ENCODE assay signal across 8 cellular contexts in the genomic region with DNA sequence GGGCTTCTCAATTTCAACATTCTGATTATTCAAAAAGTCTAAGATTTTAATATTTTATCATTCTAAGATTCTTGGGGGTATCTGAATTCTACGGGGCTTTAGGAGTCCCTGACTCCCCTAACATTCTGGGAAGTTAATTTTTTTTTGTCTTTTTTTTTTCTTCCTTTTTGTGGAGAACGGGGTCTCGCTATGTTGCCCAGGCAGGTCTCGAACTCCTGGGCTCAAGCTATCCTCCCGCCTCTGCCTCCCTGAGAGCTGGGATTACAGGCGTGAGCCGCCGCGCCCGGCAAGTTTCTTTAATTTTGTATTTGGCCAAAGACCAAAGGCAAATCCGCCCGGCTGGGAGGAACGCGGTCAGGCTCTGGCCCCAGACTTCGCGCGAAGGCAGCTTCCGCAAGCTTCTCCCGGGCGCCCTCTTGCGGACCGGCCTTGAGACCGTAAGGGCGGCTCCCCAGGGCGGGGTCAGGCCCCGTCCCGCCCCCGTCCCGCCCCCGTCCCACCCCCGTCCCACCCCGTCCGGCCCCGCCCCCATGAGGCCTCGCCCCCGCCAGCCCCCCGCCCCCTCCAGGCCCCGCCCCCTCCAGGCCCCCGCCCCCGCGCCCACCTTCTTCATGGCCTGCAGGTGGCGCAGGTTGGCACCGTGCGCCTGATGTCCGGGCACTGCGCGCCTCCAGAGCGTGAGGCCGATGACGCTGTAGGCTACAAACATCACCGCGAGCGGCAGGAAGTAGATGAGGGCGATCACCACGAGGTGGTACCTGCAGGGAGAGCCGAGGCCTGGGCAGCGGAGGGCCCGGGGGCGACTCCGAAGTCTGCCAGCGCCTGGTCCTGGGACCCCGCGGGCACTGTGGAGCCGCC. TPM values are rescaled to one million over a fixed set of nuclear protein-coding genes. Genes with fewer than 3 reads are reported as not detected.
DNase-seq lines count a peak whose midpoint lies in the region; ATAC-seq and TF ChIP-seq lines count a peak whose summit lies in the region.

No MANE protein-coding gene starts in this region.

- H2AFZ ChIP-seq in OCI-LY1 (ENCODE audit: low read length), result 0 out of 2 replicates have a peak overlapping the region, but pooled peaks have one; percentile 81

- H3K9ac ChIP-seq in OCI-LY1 (ENCODE audit: low read length), result peak overlapping the region; percentile 50

- peaks cover 25% of the 10 kb centered on the region for H3K4me1 ChIP-seq in OCI-LY1 (ENCODE audit: insufficient read depth, low read length, severe bottlenecking)

- no peaks in the 10 kb centered on the region for H4K20me1 ChIP-seq in OCI-LY1 (ENCODE audit: insufficient read depth, low read length)

- no peaks in the 10 kb centered on the region for H3K27me3 ChIP-seq in OCI-LY1 (ENCODE audit: insufficient read depth, low read length)

- H3F3A ChIP-seq in OCI-LY1 (ENCODE audit: insufficient read depth, low read length), result no peaks in the 10 kb centered on the region

- peak overlapping the region; percentile 64 for H3K4me2 ChIP-seq in OCI-LY1 (ENCODE audit: low read length)

- H3K4me3 ChIP-seq in OCI-LY1 (ENCODE audit: low read depth, low read length, poor library complexity, severe bottlenecking), result peak overlapping the region; percentile 35
- peak overlapping the region; percentile 44 for H3K4me3 ChIP-seq in epithelial cell of proximal tubule (ENCODE audit: low read depth, low read length)

- H3K9me2 ChIP-seq in OCI-LY1 (ENCODE audit: low read depth, low read length), result no peaks in the 10 kb centered on the region

- ATAC-seq in GM21528 (IDR thresholded peaks at IDR 0.05; ENCODE audit: low FRiP score, unreplicated experiment), result peak; percentile 71

- TF ChIP-seq CTCF in OCI-LY1 (IDR thresholded peaks at IDR 0.05; ENCODE audit: low read length) (peak; percentile 34), epithelial cell of proximal tubule (conservative IDR thresholded peaks at IDR 0.05; ENCODE audit: low read depth, low read length) (peak; percentile 55)

- peaks cover 4% of the 10 kb centered on the region; the same call in 1 of the 2 replicates for H3K36me3 ChIP-seq in OCI-LY1 (ENCODE audit: insufficient read depth, low read length)

- H3K79me2 ChIP-seq in OCI-LY1 (ENCODE audit: insufficient read depth, low read length), result no peaks in the 10 kb centered on the region

- peak overlapping the region; percentile 10 for H3K27ac ChIP-seq in OCI-LY1 (ENCODE audit: low read depth, low read length, poor library complexity, severe bottlenecking)

- H3K9me3 ChIP-seq in OCI-LY1 (ENCODE audit: low read length), result no peaks in the 10 kb centered on the region

- DNase-seq in DMS53 treated with DMSO at 0.1 percent for 48 hours (lab: John Stamatoyannopoulos, UW; ENCODE audit: unreplicated experiment) (peak; percentile 90), HuH-7.5 (ENCODE audit: low spot score) (peak; percentile 69), activated T-cell treated with anti-CD3 and anti-CD28 coated beads for 4 hours (peak; percentile 81), epithelial cell of proximal tubule (ENCODE audit: low read depth) (no peak), myocyte (ENCODE audit: low read depth) (peak; percentile 94)
- peak; percentile 74 for DNase-seq in stimulated activated CD8-positive, alpha-beta memory T cell treated with anti-CD3 and anti-CD28 coated beads, Interleukin-7, amount 100 ng/mL, for 24 hours (ENCODE audit: low read depth)

RNA-seq across cellular contexts. Expression of gene TACR2, which starts 8.2 kb away (rescaled TPM):
- total RNA-seq in epithelial cell of proximal tubule (0.23 TPM in 1 of 2 replicates, not detected in the other), myocyte (0.08 TPM in 1 of 2 replicates, not detected in the other)
- polyA plus RNA-seq in myocyte (2012), result 1.8 TPM

RNA-seq across cellular contexts. Expression of gene TSPAN15, which starts 42.7 kb away (rescaled TPM):
- total RNA-seq in epithelial cell of proximal tubule (26.4 and 28.6 TPM in 2 replicates), myocyte (5.5 and 13.2 TPM in 2 replicates)
- 4.9 TPM for polyA plus RNA-seq in myocyte (2012)
